Comparison of ENCODE assay signal across 8 cellular contexts in genomic region chr10:116742367-116743265, GRCh38. TPM values are rescaled to one million over a fixed set of nuclear protein-coding genes. Genes with fewer than 3 reads are reported as not detected.
A peak's percentile ranks its signal among the peaks of the same experiment; 100 is the strongest.
DNase-seq lines count a peak whose midpoint lies in the region; TF ChIP-seq lines count a peak whose summit lies in the region.

Gene HSPA12A, minus strand, starts transcription at chr10:116742566. Its CDS starts 97 bp downstream, at chr10:116742469.

- H3K27ac Mint-ChIP-seq in HFFc6: peak within 1 kb of the TSS; percentile 58
- H3K27ac Mint-ChIP-seq in activated CD4-positive, alpha-beta memory T cell treated with anti-CD3 and anti-CD28 coated beads, Interleukin-2, amount 10 ng/mL, durations not matched to agents 7 days and 5 days: no peak within 1 kb of the TSS

- no peaks in the 10 kb centered on the region for H3K27me3 ChIP-seq in endocrine pancreas (ENCODE audit: control insufficient read depth, insufficient read depth, low read length)

- H3K4me1 Mint-ChIP-seq in HFFc6 (ENCODE audit: low read depth): peaks cover 31% of the 10 kb centered on the region
- peaks cover 6% of the 10 kb centered on the region for H3K4me1 Mint-ChIP-seq in activated CD4-positive, alpha-beta memory T cell treated with anti-CD3 and anti-CD28 coated beads, Interleukin-2, amount 10 ng/mL, durations not matched to agents 7 days and 5 days

- CTCF ChIA-PET in activated CD4-positive, alpha-beta memory T cell treated with anti-CD3 and anti-CD28 coated beads, Interleukin-2, amount 10 ng/mL, durations not matched to agents 7 days and 5 days (lab: Charles Lee): no interaction called here

- peak within 1 kb of the TSS; percentile 65 for H3K9ac ChIP-seq in endocrine pancreas (ENCODE audit: control insufficient read depth, insufficient read depth, low read length)

- no peaks in the 10 kb centered on the region for H3K9me3 ChIP-seq in endocrine pancreas (ENCODE audit: control insufficient read depth, low read length)

- peak within 1 kb of the TSS; percentile 88 for H3K4me3 Mint-ChIP-seq in HFFc6
- peak within 1 kb of the TSS; percentile 47 for H3K4me3 Mint-ChIP-seq in activated CD4-positive, alpha-beta memory T cell treated with anti-CD3 and anti-CD28 coated beads, Interleukin-2, amount 10 ng/mL, durations not matched to agents 7 days and 5 days

- no peaks in the 10 kb centered on the region for H3K36me3 Mint-ChIP-seq in HFFc6 (ENCODE audit: low read depth)
- H3K36me3 Mint-ChIP-seq in activated CD4-positive, alpha-beta memory T cell treated with anti-CD3 and anti-CD28 coated beads, Interleukin-2, amount 10 ng/mL, durations not matched to agents 7 days and 5 days (ENCODE audit: low read depth): no peaks in the 10 kb centered on the region

- no peaks in the 10 kb centered on the region for H3K4me1 ChIP-seq in endocrine pancreas (ENCODE audit: control insufficient read depth, insufficient read depth, low read length)

- DNase-seq in NCI-H1092 treated with DMSO at 0.1 percent for 48 hours (lab: John Stamatoyannopoulos, UW) (peak; percentile 3), NCI-H1092 (lab: John Stamatoyannopoulos, UW) (no peak), HFFc6 (peak; percentile 90), NCI-H146 treated with DMSO at 0.1 percent for 48 hours (lab: John Stamatoyannopoulos, UW; ENCODE audit: unreplicated experiment) (peak; percentile 13), lung microvascular endothelial cell (ENCODE audit: low read depth in 2 of 2) (peak; percentile 71 to 74)
- DNase-seq in activated CD4-positive, alpha-beta memory T cell treated with anti-CD3 and anti-CD28 coated beads, Interleukin-2, amount 10 ng/mL, durations not matched to agents 7 days and 5 days: peak; percentile 55
- peak in 2 of 3 donors; percentile 23 to 46 for DNase-seq in stimulated activated CD4-positive, alpha-beta T cell treated with anti-CD3 and anti-CD28 coated beads, TNF-alpha, amount 100 ng/mL, for 1 hour (ENCODE audit: low read depth in 3 of 3, low spot score in 1 of 3)

- POLR2A ChIA-PET in activated CD4-positive, alpha-beta memory T cell treated with anti-CD3 and anti-CD28 coated beads, Interleukin-2, amount 10 ng/mL, durations not matched to agents 7 days and 5 days (lab: Charles Lee): no interaction called here

- H3K9me3 Mint-ChIP-seq in HFFc6: no peaks in the 10 kb centered on the region
- no peaks in the 10 kb centered on the region for H3K9me3 Mint-ChIP-seq in activated CD4-positive, alpha-beta memory T cell treated with anti-CD3 and anti-CD28 coated beads, Interleukin-2, amount 10 ng/mL, durations not matched to agents 7 days and 5 days

- peaks cover 2% of the 10 kb centered on the region for H3K27me3 Mint-ChIP-seq in HFFc6 (ENCODE audit: insufficient read depth)
- peaks cover 58% of the 10 kb centered on the region for H3K27me3 Mint-ChIP-seq in activated CD4-positive, alpha-beta memory T cell treated with anti-CD3 and anti-CD28 coated beads, Interleukin-2, amount 10 ng/mL, durations not matched to agents 7 days and 5 days

- peak; percentile 31; the same call in 1 of the 2 replicates for TF ChIP-seq CTCF in HFFc6 (IDR thresholded peaks at IDR 0.05)

- H3K4me3 ChIP-seq in endocrine pancreas (ENCODE audit: control insufficient read depth, insufficient read depth, low read length): no peak within 1 kb of the TSS

- no peaks in the 10 kb centered on the region for H3K36me3 ChIP-seq in endocrine pancreas (ENCODE audit: control insufficient read depth, insufficient read depth, low read length)

RNA-seq across cellular contexts. Expression of gene HSPA12A, which starts in this region (rescaled TPM):
- 10 to 100 TPM; 16.6 to 19.4 (median 17.7) TPM for total RNA-seq in HFFc6 (2021; fragmentation: NEBNext Ultra II Directional; extraction: Animal tissue kit (Norgen Biotek cat#: 25700))
- under 1 TPM; 0.05 to 0.18 TPM for total RNA-seq in activated CD4-positive, alpha-beta memory T cell treated with anti-CD3 and anti-CD28 coated beads, Interleukin-2, amount 10 ng/mL, durations not matched to agents 7 days and 5 days
- total RNA-seq in lung microvascular endothelial cell: 0.44 and 0.79 TPM in 2 replicates

Comparison
In these comparisons a context has a peak if more than half of its experiments do, and no peak if none do; other contexts are left out.
1. Peak in DNase-seq in activated CD4-positive, alpha-beta memory T cell treated with anti-CD3 and anti-CD28 coated beads, Interleukin-2, amount 10 ng/mL, durations not matched to agents 7 days and 5 days; RNA of the gene not detected or under 1 TPM.
2. Peak in DNase-seq in lung microvascular endothelial cell; RNA of the gene not detected or under 1 TPM.